Comparison of ENCODE assay signal across 13 cellular contexts in genomic region chr7:134254311-134254710, GRCh38.
DNase-seq lines count a peak whose midpoint lies in the region; ATAC-seq, FAIRE-seq and TF ChIP-seq lines count a peak whose summit lies in the region.
"Had no signal": no experiment of that assay in that cellular context is flagged by ENCODE, and none has a peak within 500 bp of the region (broad histone marks: within the 10 kb centered on the region; RNA-seq: fewer than 3 reads in every experiment).

No MANE protein-coding gene starts in this region.

- no peak overlapping the region for H3K9ac ChIP-seq in HepG2 (ENCODE audit: insufficient read depth, low read depth, low read length)

- peak; percentile 21; the same call in 1 of the 2 replicates for TF ChIP-seq CTCF in WERI-Rb-1 (IDR thresholded peaks at IDR 0.05; ENCODE audit: low read depth, low read length)
- TF ChIP-seq CTCF in HepG2 (CRISPR knock-in tag; IDR thresholded peaks at IDR 0.05): 0 out of 2 replicates have a peak, but pooled peaks have one; percentile 29
- TF ChIP-seq CTCF in heart left ventricle (IDR thresholded peaks at IDR 0.05): no peak

- H3K27ac ChIP-seq in WERI-Rb-1 (no peak overlapping the region), HepG2 (ENCODE audit: extremely low read length, insufficient read depth, low read length) (no peak overlapping the region), heart left ventricle (no peak overlapping the region)

- TF ChIP-seq EP300 in HepG2 (IDR thresholded peaks at IDR 0.05; ENCODE audit: low read depth in 2 of 2, low read length in 2 of 2): no peak
- TF ChIP-seq EP300 in HepG2 (CRISPR knock-in tag; IDR thresholded peaks at IDR 0.05; ENCODE audit: borderline replicate concordance): no peak

- CTCF ChIA-PET in HepG2 (lab: Yijun Ruan, JAX; ENCODE audit: low intra/inter-chr PET ratio, low total read pairs): no interaction called here

- 71% methylated on average over 3 of the region's 3 CpGs for WGBS in HepG2 (ENCODE audit: low lambda C conversion rate)
- WGBS in heart left ventricle, 4 donors: 82 to 91% (median 88%) methylated on average over 3 of the region's 3 CpGs

- H3K36me3 ChIP-seq in WERI-Rb-1: no peaks in the 10 kb centered on the region
- H3K36me3 ChIP-seq in HepG2 (replicated peaks in 1 of 2; ENCODE audit: control insufficient read depth in 1 of 2, insufficient read depth in 2 of 2, low read length in 2 of 2): no peaks in the 10 kb centered on the region
- H3K36me3 ChIP-seq in heart left ventricle: no peaks in the 10 kb centered on the region

- H3K9me3 ChIP-seq in WERI-Rb-1 (ENCODE audit: severe bottlenecking) (no peaks in the 10 kb centered on the region), HepG2 (ENCODE audit: low read length) (no peaks in the 10 kb centered on the region), heart left ventricle (peaks cover 0 to 5% (median 0%) of the 10 kb centered on the region in 12 donors)

- H3K27me3 ChIP-seq in WERI-Rb-1 (ENCODE audit: insufficient read depth, low read depth, severe bottlenecking) (no peaks in the 10 kb centered on the region), HepG2 (ENCODE audit: control insufficient read depth in 1 of 2, insufficient read depth in 2 of 2, low read length in 2 of 2) (peaks cover 0 to 7% of the 10 kb centered on the region in 2 experiments; a peak in 1 of 5 replicates), heart left ventricle (no peaks in the 10 kb centered on the region)

- H3K4me2 ChIP-seq in HepG2 (ENCODE audit: low read depth, low read length): no peak overlapping the region

- no peak for FAIRE-seq in HepG2 (lab: Jason Lieb, UNC)
- FAIRE-seq: GM19239 had no signal

- in situ Hi-C loops in HepG2 (cut with HindIII; ENCODE audit: extremely low pct_ligation_motif_present, low pct_unique_long_range_greater_than_20kb): no loop called here

- TF ChIP-seq RAD21 in HepG2 (CRISPR knock-in tag; IDR thresholded peaks at IDR 0.05): no peak

- H3K4me1 ChIP-seq in HepG2 (ENCODE audit: insufficient read depth, low read length) (no peaks in the 10 kb centered on the region), heart left ventricle (no peaks in the 10 kb centered on the region)

- POLR2A ChIA-PET in HepG2 (lab: Yijun Ruan, JAX): no interaction called here

- no peaks in the 10 kb centered on the region for H3K79me2 ChIP-seq in HepG2 (ENCODE audit: insufficient read depth, low read length)

- no TSS peak for BruUV-seq in HepG2 (replicated peaks; lab: Mats Ljungman, UMichigan)

- no peak overlapping the region for H3K4me3 ChIP-seq in WERI-Rb-1 (ENCODE audit: low read depth, low read length)
- H3K4me3 ChIP-seq in HepG2 (replicated peaks in 1 of 3; ENCODE audit: insufficient read depth in 1 of 3, low read depth in 2 of 3, low read length in 3 of 3): no peak overlapping the region
- H3K4me3 ChIP-seq in heart left ventricle: no peak overlapping the region

- H4K20me1 ChIP-seq in HepG2 (ENCODE audit: insufficient read depth, low read length): no peaks in the 10 kb centered on the region

- intact Hi-C loops in HepG2 (cut with micrococcal nuclease; ENCODE audit: unreplicated experiment) (no loop called here), heart left ventricle (cut with DNase I) (no loop called here)

- TF ChIP-seq POLR2A in HepG2 (IDR thresholded peaks at IDR 0.05; ENCODE audit: insufficient read depth in 1 of 2, low read depth in 2 of 2, low read length in 2 of 2) (no peak), heart left ventricle (IDR thresholded peaks at IDR 0.05) (no peak)

- ATAC-seq in HepG2 (no peak), HG03196 (IDR thresholded peaks at IDR 0.05; ENCODE audit: unreplicated experiment) (no peak), heart left ventricle (no peak)
- ATAC-seq: naive thymus-derived CD4-positive, alpha-beta T cell had no signal

- no peak overlapping the region for H2AFZ ChIP-seq in HepG2 (ENCODE audit: low read length)

- DNase-seq in DMS 273 (lab: John Stamatoyannopoulos, UW; ENCODE audit: unreplicated experiment) (peak; percentile 70), DMS 273 treated with DMSO at 0.1 percent for 48 hours (lab: John Stamatoyannopoulos, UW) (no peak), LoVo (ENCODE audit: low spot score) (peak; percentile 10), WERI-Rb-1 (no peak), HepG2 (ENCODE audit: low spot score) (no peak), heart left ventricle (no peak), activated gamma-delta T cell (lab: John Stamatoyannopoulos, UW) (no peak)
- DNase-seq: 8988T; activated CD4-positive, CD25-positive, alpha-beta regulatory T cell; effector CD8-positive, alpha-beta T cell; naive thymus-derived CD4-positive, alpha-beta T cell had no signal

TF ChIP-seq in HepG2, 621 proteins besides CTCF, POLR2A, EP300 and RAD21:
- TF ChIP-seq ZNF264 (CRISPR knock-in tag; IDR thresholded peaks at IDR 0.05) (peak; percentile 93), MATR3 (CRISPR knock-in tag; IDR thresholded peaks at IDR 0.05) (no peak)

Comparison
In these comparisons a context has a peak if more than half of its experiments do, and no peak if none do; other contexts are left out.
1. DNase-seq: peak in DMS 273 (single experiment) and LoVo (single experiment); none in DMS 273 treated with DMSO at 0.1 percent for 48 hours (single experiment), WERI-Rb-1 (single experiment), HepG2 (single experiment), heart left ventricle (0 of 5) and activated gamma-delta T cell (single experiment).
2. CTCF ChIP-seq: peak in WERI-Rb-1 (single experiment) and HepG2 (single experiment); none in heart left ventricle (0 of 12).